11 cellular contexts compared by ENCODE assay signal in the genomic region with DNA sequence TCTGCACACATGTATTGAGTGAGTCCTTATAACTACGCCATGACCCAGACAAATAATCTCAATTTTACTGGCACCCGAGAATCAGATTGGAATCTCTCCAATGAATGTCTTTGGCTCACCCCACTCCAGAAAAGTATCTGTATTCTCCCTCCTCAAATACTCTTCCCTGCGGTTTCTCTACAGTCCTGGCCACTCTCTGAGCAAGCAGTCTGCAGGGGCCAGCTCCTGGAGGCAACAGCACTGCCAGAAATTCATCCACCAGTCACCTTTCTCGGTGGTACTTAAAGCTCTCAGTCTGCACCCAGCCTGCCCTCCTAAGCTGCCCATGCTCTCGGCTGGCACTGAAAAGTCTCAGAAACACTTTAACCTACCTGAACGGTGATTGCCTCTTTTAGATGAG. TPM values are rescaled to one million over a fixed set of nuclear protein-coding genes. Genes with fewer than 3 reads are reported as not detected.
DNase-seq lines count a peak whose midpoint lies in the region; ATAC-seq, FAIRE-seq and TF ChIP-seq lines count a peak whose summit lies in the region.
"Had no signal": no experiment of that assay in that cellular context is flagged by ENCODE, and none has a peak within 500 bp of the region (broad histone marks: within the 10 kb centered on the region; RNA-seq: fewer than 3 reads in every experiment).

No MANE protein-coding gene starts in this region.

- H3K36me3 ChIP-seq in muscle layer of colon (ENCODE audit: insufficient read depth, low read length) = no peaks in the 10 kb centered on the region

- H3K4me3 ChIP-seq in choroid plexus epithelial cell (ENCODE audit: low read depth, low read length) = no peak overlapping the region
- H3K4me3 ChIP-seq in muscle layer of colon (ENCODE audit: low read depth in 1 of 2, low read length in 2 of 2) = peak overlapping the region in 1 of 2 donors; percentile 15

- peak overlapping the region; percentile 77 for H3K27ac Mint-ChIP-seq in stimulated activated naive CD8-positive, alpha-beta T cell treated with anti-CD3 and anti-CD28 coated beads, Interleukin-15, Interleukin-2, amounts not matched to agents 100 ng/mL and 50 ng/mL, for 24 hours
- H3K27ac Mint-ChIP-seq in stimulated activated naive CD8-positive, alpha-beta T cell treated with anti-CD3 and anti-CD28 coated beads, Interleukin-15, amount 100 ng/mL, for 72 hours = peak overlapping the region in 1 of 2 donors; percentile 15
- no peak overlapping the region for H3K27ac Mint-ChIP-seq in type B pancreatic cell

- peak overlapping the region; percentile 52 for H3K27ac ChIP-seq in muscle layer of colon (ENCODE audit: low read depth, low read length)

- TF ChIP-seq CTCF in choroid plexus epithelial cell (conservative IDR thresholded peaks at IDR 0.05; ENCODE audit: low read depth, low read length) (no peak), type B pancreatic cell (conservative IDR thresholded peaks at IDR 0.05) (no peak)

- DNase-seq in stimulated activated naive CD8-positive, alpha-beta T cell treated with anti-CD3 and anti-CD28 coated beads, Interleukin-15, amount 100 ng/mL, for 72 hours = no peak
- DNase-seq in choroid plexus epithelial cell (ENCODE audit: low read depth) = peak; percentile 45
- no peak for DNase-seq in RCC 7860 (ENCODE audit: low spot score)
- DNase-seq in type B pancreatic cell (ENCODE audit: extremely low spot score, unreplicated experiment) = no peak
- DNase-seq in NK-92 (lab: John Stamatoyannopoulos, UW; ENCODE audit: unreplicated experiment) = no peak
- DNase-seq: COR-L47; NCI-H226; stimulated activated CD4-positive, alpha-beta T cell treated with anti-CD3 and anti-CD28 coated beads, Interleukin-2, amount 100 ng/mL, for 24 hours had no signal

- no peak overlapping the region for H3K9ac ChIP-seq in muscle layer of colon (ENCODE audit: low read length)

- H3K36me3 Mint-ChIP-seq in stimulated activated naive CD8-positive, alpha-beta T cell treated with anti-CD3 and anti-CD28 coated beads, Interleukin-15, Interleukin-2, amounts not matched to agents 100 ng/mL and 50 ng/mL, for 24 hours (ENCODE audit: low read depth) = no peaks in the 10 kb centered on the region
- no peaks in the 10 kb centered on the region for H3K36me3 Mint-ChIP-seq in type B pancreatic cell

- H3K4me3 Mint-ChIP-seq in stimulated activated naive CD8-positive, alpha-beta T cell treated with anti-CD3 and anti-CD28 coated beads, Interleukin-15, Interleukin-2, amounts not matched to agents 100 ng/mL and 50 ng/mL, for 24 hours = peak overlapping the region; percentile 77
- H3K4me3 Mint-ChIP-seq in stimulated activated naive CD8-positive, alpha-beta T cell treated with anti-CD3 and anti-CD28 coated beads, Interleukin-15, amount 100 ng/mL, for 72 hours = peak overlapping the region in 1 of 2 donors; percentile 69
- H3K4me3 Mint-ChIP-seq in type B pancreatic cell = no peak overlapping the region

- peaks cover 72% of the 10 kb centered on the region for H3K4me1 Mint-ChIP-seq in stimulated activated naive CD8-positive, alpha-beta T cell treated with anti-CD3 and anti-CD28 coated beads, Interleukin-15, Interleukin-2, amounts not matched to agents 100 ng/mL and 50 ng/mL, for 24 hours (ENCODE audit: low read depth)
- H3K4me1 Mint-ChIP-seq in stimulated activated naive CD8-positive, alpha-beta T cell treated with anti-CD3 and anti-CD28 coated beads, Interleukin-15, amount 100 ng/mL, for 72 hours = peaks cover 46% of the 10 kb centered on the region
- H3K4me1 Mint-ChIP-seq in type B pancreatic cell (ENCODE audit: unreplicated experiment) = peaks cover 4% of the 10 kb centered on the region

- no peaks in the 10 kb centered on the region for H3K27me3 ChIP-seq in muscle layer of colon (ENCODE audit: control insufficient read depth in 1 of 2, insufficient read depth in 2 of 2, low read length in 2 of 2)

- H3K27me3 Mint-ChIP-seq in stimulated activated naive CD8-positive, alpha-beta T cell treated with anti-CD3 and anti-CD28 coated beads, Interleukin-15, Interleukin-2, amounts not matched to agents 100 ng/mL and 50 ng/mL, for 24 hours = no peaks in the 10 kb centered on the region
- H3K27me3 Mint-ChIP-seq in stimulated activated naive CD8-positive, alpha-beta T cell treated with anti-CD3 and anti-CD28 coated beads, Interleukin-15, amount 100 ng/mL, for 72 hours = no peaks in the 10 kb centered on the region
- peaks cover 7% of the 10 kb centered on the region for H3K27me3 Mint-ChIP-seq in type B pancreatic cell

- no peak for FAIRE-seq in RCC 7860 (lab: Jason Lieb, UNC)

- peaks cover 9% of the 10 kb centered on the region for H3K4me1 ChIP-seq in muscle layer of colon (ENCODE audit: insufficient read depth, low read length)

- H3K9me3 Mint-ChIP-seq in stimulated activated naive CD8-positive, alpha-beta T cell treated with anti-CD3 and anti-CD28 coated beads, Interleukin-15, Interleukin-2, amounts not matched to agents 100 ng/mL and 50 ng/mL, for 24 hours = no peaks in the 10 kb centered on the region
- no peaks in the 10 kb centered on the region for H3K9me3 Mint-ChIP-seq in stimulated activated naive CD8-positive, alpha-beta T cell treated with anti-CD3 and anti-CD28 coated beads, Interleukin-15, amount 100 ng/mL, for 72 hours
- no peaks in the 10 kb centered on the region for H3K9me3 Mint-ChIP-seq in type B pancreatic cell

- no peak for ATAC-seq in stimulated activated naive CD8-positive, alpha-beta T cell treated with anti-CD3 and anti-CD28 coated beads, Interleukin-15, amount 100 ng/mL, for 72 hours
- no peak for ATAC-seq in HG02973 (IDR thresholded peaks at IDR 0.05; ENCODE audit: unreplicated experiment)

- H3K9me3 ChIP-seq in muscle layer of colon (ENCODE audit: low read length) = no peaks in the 10 kb centered on the region

RNA-seq across cellular contexts. Expression of a gene that starts 16.1 kb away (rescaled TPM):
- total RNA-seq in type B pancreatic cell (ENCODE audit: low replicate concordance) = 9.1 and 9.7 TPM in 2 replicates
